In the genomic region with DNA sequence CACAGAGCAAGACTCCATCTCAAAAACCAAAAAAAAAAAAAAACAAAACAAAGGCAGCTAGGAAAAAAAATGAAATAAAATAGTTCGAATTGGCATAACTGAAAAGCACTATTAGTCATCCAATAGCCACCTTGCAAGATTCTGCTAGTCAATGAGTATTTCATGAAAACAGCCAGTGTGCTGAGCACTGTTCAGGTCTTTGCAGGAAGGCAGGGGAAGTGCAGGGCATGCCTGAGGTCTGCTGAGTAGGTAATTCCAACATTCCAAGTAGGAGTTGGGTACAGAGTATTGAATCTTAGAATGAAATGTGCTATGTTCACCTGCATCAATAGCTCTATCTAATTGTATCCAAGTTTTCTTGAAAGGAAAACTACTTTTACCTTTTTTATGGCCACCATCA, we compare ENCODE assay signal across 25 cellular contexts.
"Had no signal": no experiment of that assay in that cellular context is flagged by ENCODE, and none has a peak within 500 bp of the region (broad histone marks: within the 10 kb centered on the region; RNA-seq: fewer than 3 reads in every experiment).

No MANE protein-coding gene starts in this region.

- H3K4me1 ChIP-seq: left lung, lower lobe of right lung had no signal

- DNase-seq: activated CD4-positive, alpha-beta memory T cell treated with anti-CD3 and anti-CD28 coated beads for 36 hours; activated CD4-positive, alpha-beta T cell treated with anti-CD3 and anti-CD28 coated beads for 48 hours; activated T-cell treated with anti-CD3 and anti-CD28 coated beads, Interleukin-2, amount 50 U/mL, for 4 hours; cortex of kidney; effector memory CD8-positive, alpha-beta T cell; foreskin fibroblast; kidney glomerular epithelial cell; left lung; lower lobe of right lung; mesendoderm; natural killer cell; occipital lobe; right cardiac atrium; stimulated activated CD4-positive, alpha-beta T cell treated with anti-CD3 and anti-CD28 coated beads, Interleukin-15, amount 100 ng/mL, for 24 hours; stimulated activated CD4-positive, alpha-beta T cell treated with anti-CD3 and anti-CD28 coated beads, Interleukin-2, amount 100 ng/mL, for 24 hours; stimulated activated naive CD4-positive, alpha-beta T cell treated with Interleukin-2 at 50 U/mL for 16 hours; trophoblast cell; WERI-Rb-1 had no signal

- H3K9ac ChIP-seq: neural progenitor cell had no signal

- H3K27me3 Mint-ChIP-seq: activated CD4-positive, alpha-beta memory T cell treated with anti-CD3 and anti-CD28 coated beads for 36 hours; activated naive CD4-positive, alpha-beta T cell treated with anti-CD3 and anti-CD28 coated beads, Interleukin-2, amount 50 U/mL, for 24 hours; effector memory CD8-positive, alpha-beta T cell had no signal

- H3K4me3 Mint-ChIP-seq: activated CD4-positive, alpha-beta memory T cell treated with anti-CD3 and anti-CD28 coated beads for 36 hours; activated naive CD4-positive, alpha-beta T cell treated with anti-CD3 and anti-CD28 coated beads, Interleukin-2, amount 50 U/mL, for 24 hours; activated T-cell treated with anti-CD3 and anti-CD28 coated beads, Interleukin-2, amount 50 U/mL, for 4 hours; effector memory CD8-positive, alpha-beta T cell; natural killer cell; neural progenitor cell had no signal

- H3K9me3 ChIP-seq: left lung, lower lobe of right lung, thoracic aorta had no signal

- ATAC-seq: activated CD4-positive, CD25-positive, alpha-beta regulatory T cell treated with anti-CD3 and anti-CD28 coated beads, Interleukin-2, amount 50 U/mL, for 24 hours; activated T-cell treated with anti-CD3 and anti-CD28 coated beads, Interleukin-2, amount 50 U/mL, for 4 hours; effector memory CD8-positive, alpha-beta T cell; esophagus mucosa; left lung; lower lobe of right lung; natural killer cell; right cardiac atrium had no signal

- H3K9me3 Mint-ChIP-seq: activated CD4-positive, alpha-beta memory T cell treated with anti-CD3 and anti-CD28 coated beads for 36 hours; activated naive CD4-positive, alpha-beta T cell treated with anti-CD3 and anti-CD28 coated beads, Interleukin-2, amount 50 U/mL, for 24 hours; activated T-cell treated with anti-CD3 and anti-CD28 coated beads, Interleukin-2, amount 50 U/mL, for 4 hours; activated T-helper 2 cell treated with anti-CD3 and anti-CD28 coated beads, Interferon-gamma antibody, Interleukin-2, Interleukin-4, amounts not matched to agents 10 μg/mL and 5 μg/mL and 100 μg/mL, durations not matched to agents 14 hours and 24 hours and 36 hours; effector memory CD8-positive, alpha-beta T cell; natural killer cell; neural progenitor cell had no signal

- H3K27ac ChIP-seq: cardiac muscle cell, left lung, lower lobe of right lung, neural progenitor cell, thoracic aorta, WERI-Rb-1 had no signal

- H3K4me3 ChIP-seq: cardiac muscle cell, left lung, lower lobe of right lung, neural progenitor cell, thoracic aorta had no signal

- H3K4me1 Mint-ChIP-seq: activated naive CD4-positive, alpha-beta T cell treated with anti-CD3 and anti-CD28 coated beads, Interleukin-2, amount 50 U/mL, for 24 hours; natural killer cell; neural progenitor cell had no signal

- H3K27me3 ChIP-seq: cardiac muscle cell, left lung, neural progenitor cell had no signal

- H3K27ac Mint-ChIP-seq: activated CD4-positive, alpha-beta memory T cell treated with anti-CD3 and anti-CD28 coated beads for 36 hours; activated naive CD4-positive, alpha-beta T cell treated with anti-CD3 and anti-CD28 coated beads, Interleukin-2, amount 50 U/mL, for 24 hours; activated T-helper 2 cell treated with anti-CD3 and anti-CD28 coated beads, Interferon-gamma antibody, Interleukin-2, Interleukin-4, amounts not matched to agents 10 μg/mL and 5 μg/mL and 100 μg/mL, durations not matched to agents 14 hours and 24 hours and 36 hours; effector memory CD8-positive, alpha-beta T cell; natural killer cell; neural progenitor cell had no signal
